ENCODE assay signal across 19 cellular contexts in the genomic region with DNA sequence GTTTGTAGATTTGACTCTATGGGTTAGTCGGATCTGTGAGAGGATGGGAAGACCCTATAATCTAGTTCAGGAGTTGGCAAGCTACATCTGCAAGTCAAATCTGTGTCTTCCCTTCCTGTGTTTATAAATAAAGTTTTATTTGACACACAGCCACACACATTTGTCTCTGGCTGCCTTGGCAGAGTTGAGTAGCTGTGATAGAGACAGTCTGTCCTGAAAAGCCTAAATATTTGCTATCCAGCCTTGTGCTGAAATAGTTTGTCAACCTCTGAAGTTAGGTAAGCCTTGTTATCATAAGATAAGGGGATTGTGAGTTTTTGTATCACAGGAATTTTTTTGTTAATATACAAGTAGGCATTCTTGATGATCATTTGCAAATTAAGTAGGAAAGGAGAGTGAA.
A peak's percentile ranks its signal among the peaks of the same experiment; 100 is the strongest.
DNase-seq lines count a peak whose midpoint lies in the region; ATAC-seq and TF ChIP-seq lines count a peak whose summit lies in the region.
"Had no signal": no experiment of that assay in that cellular context is flagged by ENCODE, and none has a peak within 500 bp of the region (broad histone marks: within the 10 kb centered on the region; RNA-seq: fewer than 3 reads in every experiment).

No MANE protein-coding gene starts in this region.

- peaks cover 59% of the 10 kb centered on the region for H3K4me1 Mint-ChIP-seq in GM23338
- H3K4me1 Mint-ChIP-seq: natural killer cell had no signal

- H3K36me3 ChIP-seq in GM23338 (ENCODE audit: insufficient read depth), result no peaks in the 10 kb centered on the region
- H3K36me3 ChIP-seq in PC-9 (ENCODE audit: low read depth), result no peaks in the 10 kb centered on the region; the same call in 1 of the 2 replicates
- no peaks in the 10 kb centered on the region for H3K36me3 ChIP-seq in liver (ENCODE audit: control insufficient read depth in 4 of 4, insufficient read depth in 3 of 4, low read depth in 1 of 4, low read length in 3 of 4)
- H3K36me3 ChIP-seq in stomach smooth muscle (ENCODE audit: control insufficient read depth in 2 of 2, insufficient read depth in 2 of 2, low read length in 2 of 2), result no peaks in the 10 kb centered on the region
- H3K36me3 ChIP-seq in right atrium auricular region, result no peaks in the 10 kb centered on the region
- H3K36me3 ChIP-seq: left lung, upper lobe of right lung had no signal

- no peak overlapping the region for H3K4me3 ChIP-seq in GM23338
- no peak overlapping the region for H3K4me3 ChIP-seq in PC-9
- H3K4me3 ChIP-seq in liver (ENCODE audit: low read depth in 1 of 3, low read length in 3 of 3), result no peak overlapping the region
- H3K4me3 ChIP-seq in stomach smooth muscle (ENCODE audit: low read length in 2 of 2), result no peak overlapping the region
- H3K4me3 ChIP-seq in right atrium auricular region, result no peak overlapping the region
- H3K4me3 ChIP-seq: left lung, upper lobe of right lung had no signal

- H3K27me3 ChIP-seq in GM23338 (ENCODE audit: insufficient read depth), result no peaks in the 10 kb centered on the region
- H3K27me3 ChIP-seq in PC-9 (ENCODE audit: insufficient read depth, low read depth), result no peaks in the 10 kb centered on the region
- no peaks in the 10 kb centered on the region for H3K27me3 ChIP-seq in liver (ENCODE audit: control insufficient read depth in 4 of 4, insufficient read depth in 4 of 4, low read length in 3 of 4)
- no peaks in the 10 kb centered on the region for H3K27me3 ChIP-seq in stomach smooth muscle (ENCODE audit: control insufficient read depth in 1 of 2, insufficient read depth in 2 of 2, low read length in 2 of 2)
- no peaks in the 10 kb centered on the region for H3K27me3 ChIP-seq in right atrium auricular region
- H3K27me3 ChIP-seq: left lung, upper lobe of right lung had no signal

- peak; percentile 43 to 57 for TF ChIP-seq RAD21 in liver (IDR thresholded peaks at IDR 0.05)

- H3K27me3 Mint-ChIP-seq in GM23338 (ENCODE audit: insufficient read depth, low read depth, poor library complexity), result peaks cover 6% of the 10 kb centered on the region

- H3K27ac ChIP-seq in GM23338 (ENCODE audit: low read depth) (0 out of 2 replicates have a peak overlapping the region, but pooled peaks have one; percentile 39), PC-9 (peak overlapping the region; percentile 60; the same call in 1 of the 2 replicates), liver (ENCODE audit: low read depth in 1 of 2, low read length in 2 of 2) (peak overlapping the region; percentile 35 to 62), stomach smooth muscle (ENCODE audit: low read length) (peak overlapping the region; percentile 38), right atrium auricular region (no peak overlapping the region)

- H2AFZ ChIP-seq in GM23338 (no peak overlapping the region), PC-9 (no peak overlapping the region)

- 92% methylated on average over 1 of the region's 1 CpG for WGBS in liver

- H3K4me2 ChIP-seq in GM23338 (no peak overlapping the region), PC-9 (peak overlapping the region; percentile 52)

- peaks cover 54% of the 10 kb centered on the region for H3K79me2 ChIP-seq in GM23338 (replicated peaks; ENCODE audit: insufficient read depth)
- peaks cover 93% of the 10 kb centered on the region for H3K79me2 ChIP-seq in PC-9 (ENCODE audit: low read depth)

- peaks cover 37% of the 10 kb centered on the region for H3K4me1 ChIP-seq in GM23338 (ENCODE audit: insufficient read depth)
- peaks cover 33% of the 10 kb centered on the region for H3K4me1 ChIP-seq in PC-9 (replicated peaks; ENCODE audit: insufficient read depth)
- peaks cover 18 to 48% (median 44%) of the 10 kb centered on the region in 4 donors for H3K4me1 ChIP-seq in liver (ENCODE audit: control insufficient read depth in 4 of 4, insufficient read depth in 4 of 4, low read length in 3 of 4)
- peaks cover 27% of the 10 kb centered on the region for H3K4me1 ChIP-seq in stomach smooth muscle (ENCODE audit: control insufficient read depth, insufficient read depth, low read length)
- peaks cover 0 to 9% of the 10 kb centered on the region in 2 donors for H3K4me1 ChIP-seq in right atrium auricular region

- no peaks in the 10 kb centered on the region for H3K36me3 Mint-ChIP-seq in GM23338 (ENCODE audit: low read depth)
- H3K36me3 Mint-ChIP-seq: CD14-positive monocyte, mesothelial cell of epicardium, natural killer cell, WTC11 had no signal

- H3K9me3 Mint-ChIP-seq in GM23338, result no peaks in the 10 kb centered on the region
- H3K9me3 Mint-ChIP-seq: natural killer cell had no signal

- CTCF ChIA-PET in PC-9 (lab: Charles Lee), result no interaction called here

- no TSS peak for BruUV-seq in PC-9 (replicated peaks; lab: Mats Ljungman, UMichigan)

- no peak overlapping the region for H3K4me3 Mint-ChIP-seq in GM23338
- H3K4me3 Mint-ChIP-seq: CD14-positive monocyte, mesothelial cell of epicardium, natural killer cell, WTC11 had no signal

- no peak overlapping the region for H3K27ac Mint-ChIP-seq in GM23338
- H3K27ac Mint-ChIP-seq: CD14-positive monocyte, mesothelial cell of epicardium, natural killer cell, WTC11 had no signal

- H3F3A ChIP-seq in GM23338 (replicated peaks; ENCODE audit: low read depth) (peaks cover 4% of the 10 kb centered on the region; the same call in 1 of the 2 replicates), PC-9 (ENCODE audit: insufficient read depth, low read depth) (peaks cover 23% of the 10 kb centered on the region)

- H3K9me2 ChIP-seq in GM23338 (ENCODE audit: insufficient read depth) (peaks cover 7% of the 10 kb centered on the region; the same call in 1 of the 2 replicates), PC-9 (ENCODE audit: insufficient read depth) (no peaks in the 10 kb centered on the region)

- DNase-seq in GM23338 (ENCODE audit: low spot score) (no peak), PC-9 (no peak), right atrium auricular region (ENCODE audit: low spot score) (no peak)
- DNase-seq: activated CD4-positive, alpha-beta T cell treated with anti-CD3 and anti-CD28 coated beads, Interleukin-2, amount 50 U/mL, for 1 hour; activated naive CD4-positive, alpha-beta T cell treated with Interleukin-2 at 50 U/mL for 16 hours; KBM-7; left lung; natural killer cell; NCI-H2029 treated with DMSO at 0.1 percent for 48 hours; SIG-M5; stimulated activated CD4-positive, alpha-beta T cell treated with anti-CD3 and anti-CD28 coated beads, Interleukin-4, amount 100 ng/mL, for 1 hour; upper lobe of right lung had no signal

- TF ChIP-seq CTCF in GM23338 (conservative IDR thresholded peaks at IDR 0.05; ENCODE audit: low read depth in 2 of 2), result no peak
- TF ChIP-seq CTCF in PC-9 (conservative IDR thresholded peaks at IDR 0.05), result no peak
- no peak for TF ChIP-seq CTCF in liver (IDR thresholded peaks at IDR 0.05; ENCODE audit: low read depth, low read length, missing input control)
- no peak for TF ChIP-seq CTCF in right atrium auricular region (IDR thresholded peaks at IDR 0.05)

- H4K20me1 ChIP-seq in GM23338 (replicated peaks; ENCODE audit: insufficient read depth) (peaks cover 5% of the 10 kb centered on the region; the same call in 1 of the 2 replicates), PC-9 (ENCODE audit: insufficient read depth) (peaks cover 18% of the 10 kb centered on the region; the same call in 1 of the 2 replicates)

- ATAC-seq in GM23338 (no peak), HG03460 (IDR thresholded peaks at IDR 0.05; ENCODE audit: unreplicated experiment) (no peak), HG02852 (IDR thresholded peaks at IDR 0.05; ENCODE audit: unreplicated experiment) (no peak)
- ATAC-seq: natural killer cell had no signal

- POLR2A ChIA-PET in PC-9 (lab: Charles Lee; ENCODE audit: unreplicated experiment), result no interaction called here

- H3K9ac ChIP-seq in liver (ENCODE audit: low read depth in 1 of 2, low read length in 2 of 2), result no peak overlapping the region
- H3K9ac ChIP-seq in stomach smooth muscle (ENCODE audit: low read length in 2 of 2), result no peak overlapping the region

- intact Hi-C loops in PC-9 (cut with micrococcal nuclease; ENCODE audit: unreplicated experiment), result no loop called here

- no peaks in the 10 kb centered on the region for H3K9me3 ChIP-seq in PC-9 (ENCODE audit: insufficient read depth, low read depth)
- H3K9me3 ChIP-seq in liver (ENCODE audit: control insufficient read depth in 4 of 4, low read length in 3 of 4), result no peaks in the 10 kb centered on the region
- H3K9me3 ChIP-seq in stomach smooth muscle (ENCODE audit: control insufficient read depth in 2 of 2, low read length in 2 of 2), result no peaks in the 10 kb centered on the region
- no peaks in the 10 kb centered on the region for H3K9me3 ChIP-seq in right atrium auricular region
- H3K9me3 ChIP-seq: left lung, upper lobe of right lung had no signal

TF ChIP-seq in GM23338, 12 proteins besides CTCF, POLR2A, EP300 and RAD21 (continues in another document):
- no peak for TF ChIP-seq NANOG (IDR thresholded peaks at IDR 0.05; ENCODE audit: borderline replicate concordance)

TF ChIP-seq in liver, 16 proteins besides CTCF, POLR2A, EP300 and RAD21 (continues in another document):
- TF ChIP-seq, protein P1, sequence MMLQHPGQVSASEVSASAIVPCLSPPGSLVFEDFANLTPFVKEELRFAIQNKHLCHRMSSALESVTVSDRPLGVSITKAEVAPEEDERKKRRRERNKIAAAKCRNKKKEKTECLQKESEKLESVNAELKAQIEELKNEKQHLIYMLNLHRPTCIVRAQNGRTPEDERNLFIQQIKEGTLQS (IDR thresholded peaks at IDR 0.05), result no peak
- TF ChIP-seq SP1 (IDR thresholded peaks at IDR 0.05) (peak; percentile 73), RXRA (IDR thresholded peaks at IDR 0.05) (peak; percentile 83 to 87), HNF4A (conservative IDR thresholded peaks at IDR 0.05) (peak; percentile 62 to 74), FOXA1 (IDR thresholded peaks at IDR 0.05) (no peak), EGR1 (IDR thresholded peaks at IDR 0.05; ENCODE audit: low read depth in 2 of 2) (peak in 1 of 2 donors; percentile 25), TAF1 (conservative IDR thresholded peaks at IDR 0.05) (no peak), YY1 (IDR thresholded peaks at IDR 0.05) (peak; percentile 33), FOXA2 (IDR thresholded peaks at IDR 0.05) (no peak)
- TF ChIP-seq, protein P2, sequence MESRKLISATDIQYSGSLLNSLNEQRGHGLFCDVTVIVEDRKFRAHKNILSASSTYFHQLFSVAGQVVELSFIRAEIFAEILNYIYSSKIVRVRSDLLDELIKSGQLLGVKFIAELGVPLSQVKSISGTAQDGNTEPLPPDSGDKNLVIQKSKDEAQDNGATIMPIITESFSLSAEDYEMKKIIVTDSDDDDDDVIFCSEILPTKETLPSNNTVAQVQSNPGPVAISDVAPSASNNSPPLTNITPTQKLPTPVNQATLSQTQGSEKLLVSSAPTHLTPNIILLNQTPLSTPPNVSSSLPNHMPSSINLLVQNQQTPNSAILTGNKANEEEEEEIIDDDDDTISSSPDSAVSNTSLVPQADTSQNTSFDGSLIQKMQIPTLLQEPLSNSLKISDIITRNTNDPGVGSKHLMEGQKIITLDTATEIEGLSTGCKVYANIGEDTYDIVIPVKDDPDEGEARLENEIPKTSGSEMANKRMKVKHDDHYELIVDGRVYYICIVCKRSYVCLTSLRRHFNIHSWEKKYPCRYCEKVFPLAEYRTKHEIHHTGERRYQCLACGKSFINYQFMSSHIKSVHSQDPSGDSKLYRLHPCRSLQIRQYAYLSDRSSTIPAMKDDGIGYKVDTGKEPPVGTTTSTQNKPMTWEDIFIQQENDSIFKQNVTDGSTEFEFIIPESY (IDR thresholded peaks at IDR 0.05), result peak; percentile 29

Comparison
In these comparisons a context has a peak if more than half of its experiments do, and no peak if none do; other contexts are left out.
1. H3K27ac ChIP-seq: peak in GM23338 (single experiment), PC-9 (single experiment), liver (2 of 2) and stomach smooth muscle (single experiment); none in right atrium auricular region (0 of 2).